8 cellular contexts compared by ENCODE assay signal in the genomic region with DNA sequence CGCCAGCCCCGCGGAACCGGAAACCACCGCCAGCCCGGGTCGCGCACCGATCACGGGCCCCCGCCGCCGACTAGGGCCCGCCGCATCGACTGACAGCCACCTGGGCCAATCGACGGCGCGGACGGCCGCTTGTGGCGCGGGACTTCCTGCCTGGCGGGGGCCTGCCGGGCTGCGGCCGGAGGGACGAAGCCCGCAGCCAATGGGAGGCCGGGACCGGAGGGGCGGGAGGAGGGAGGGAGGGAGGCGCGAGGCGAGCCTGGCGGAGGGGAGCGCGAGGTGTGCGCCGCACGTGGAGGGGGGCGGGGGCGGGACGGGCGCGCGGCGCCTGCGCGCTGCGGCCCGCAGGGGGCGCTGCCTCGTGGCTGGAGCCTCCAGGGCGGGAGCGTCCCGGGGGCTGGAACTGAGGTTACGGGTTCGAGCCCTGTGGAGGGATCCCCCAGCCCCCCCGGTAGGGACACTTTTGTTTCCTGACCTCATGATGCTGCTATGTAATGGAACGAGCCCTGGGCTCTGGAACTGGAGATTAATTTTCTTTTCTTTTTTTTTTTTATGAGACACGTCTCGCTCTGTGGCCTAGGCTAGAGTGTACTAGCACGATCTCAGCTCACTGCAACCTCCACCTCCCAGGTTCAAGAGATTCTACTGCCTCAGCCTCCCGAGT. TPM values are rescaled to one million over a fixed set of nuclear protein-coding genes. Genes with fewer than 3 reads are reported as not detected.
A peak's percentile ranks its signal among the peaks of the same experiment; 100 is the strongest.
DNase-seq lines count a peak whose midpoint lies in the region; ATAC-seq and TF ChIP-seq lines count a peak whose summit lies in the region.

A gene with protein sequence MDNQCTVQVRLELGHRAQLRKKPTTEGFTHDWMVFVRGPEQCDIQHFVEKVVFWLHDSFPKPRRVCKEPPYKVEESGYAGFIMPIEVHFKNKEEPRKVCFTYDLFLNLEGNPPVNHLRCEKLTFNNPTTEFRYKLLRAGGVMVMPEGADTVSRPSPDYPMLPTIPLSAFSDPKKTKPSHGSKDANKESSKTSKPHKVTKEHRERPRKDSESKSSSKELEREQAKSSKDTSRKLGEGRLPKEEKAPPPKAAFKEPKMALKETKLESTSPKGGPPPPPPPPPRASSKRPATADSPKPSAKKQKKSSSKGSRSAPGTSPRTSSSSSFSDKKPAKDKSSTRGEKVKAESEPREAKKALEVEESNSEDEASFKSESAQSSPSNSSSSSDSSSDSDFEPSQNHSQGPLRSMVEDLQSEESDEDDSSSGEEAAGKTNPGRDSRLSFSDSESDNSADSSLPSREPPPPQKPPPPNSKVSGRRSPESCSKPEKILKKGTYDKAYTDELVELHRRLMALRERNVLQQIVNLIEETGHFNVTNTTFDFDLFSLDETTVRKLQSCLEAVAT (minus strand): TSS at position 45 of the 661 bp plus-strand sequence. CDS start 191 bp downstream, outside the sequence.

- intact Hi-C loops in uterus (cut with DNase I; ENCODE audit: low total_unique reads), result no loop called here

- TF ChIP-seq POLR2A in uterus (IDR thresholded peaks at IDR 0.05), result peak; percentile 14 to 56

- DNase-seq in GM13976 (ENCODE audit: low spot score) (peak; percentile 100), NCI-H1694 treated with DMSO at 0.1 percent for 48 hours (lab: John Stamatoyannopoulos, UW) (peak; percentile 63), T-helper 2 cell (peak; percentile 87 to 99 (median 92)), right atrium auricular region (ENCODE audit: low spot score) (peak; percentile 95), pulmonary artery endothelial cell (ENCODE audit: low read depth, low spot score) (peak; percentile 91), uterus (peak; percentile 96 to 98)

- TF ChIP-seq CTCF in GM13976 (IDR thresholded peaks at IDR 0.05; ENCODE audit: borderline replicate concordance, control extremely low read depth, extremely low read depth, insufficient read depth, missing control alignments) (peak; percentile 73), right atrium auricular region (IDR thresholded peaks at IDR 0.05) (peak; percentile 84 to 89), uterus (IDR thresholded peaks at IDR 0.05) (peak; percentile 47 to 86 (median 64))

- peak; percentile 71 for ATAC-seq in HG02870 (IDR thresholded peaks at IDR 0.05; ENCODE audit: unreplicated experiment)

- H3K27me3 ChIP-seq in right atrium auricular region, result no peaks in the 10 kb centered on the region
- H3K27me3 ChIP-seq in uterus, result no peaks in the 10 kb centered on the region

- H3K4me1 ChIP-seq in right atrium auricular region, result peaks cover 0 to 46% of the 10 kb centered on the region in 2 donors
- H3K4me1 ChIP-seq in uterus, result peaks cover 3 to 8% of the 10 kb centered on the region in 2 donors

- H3K9me3 ChIP-seq in right atrium auricular region (no peaks in the 10 kb centered on the region), uterus (no peaks in the 10 kb centered on the region)

- H3K27ac ChIP-seq in angular gyrus (ENCODE audit: low read depth, low read length) (peak within 1 kb of the TSS; percentile 40), right atrium auricular region (peak within 1 kb of the TSS; percentile 78 to 84), uterus (peak within 1 kb of the TSS; percentile 92 to 93)

- in situ Hi-C loops in GM13976 (cut with MboI; ENCODE audit: low sequenced_read_pairs, unreplicated experiment), result no loop called here

- H3K36me3 ChIP-seq in right atrium auricular region, result no peaks in the 10 kb centered on the region
- no peaks in the 10 kb centered on the region for H3K36me3 ChIP-seq in uterus

- H3K4me3 ChIP-seq in right atrium auricular region (peak within 1 kb of the TSS; percentile 79 to 83), uterus (peak within 1 kb of the TSS; percentile 67 to 97)

RNA-seq across cellular contexts. Expression of the gene that starts here (rescaled TPM):
- 10 to 100 TPM; 21.2 to 36.9 TPM for total RNA-seq in right atrium auricular region
- total RNA-seq in pulmonary artery endothelial cell, result 6.0 and 7.6 TPM in 2 replicates
- total RNA-seq in uterus, result 100 to 1,000 TPM in 1 of 4 donors, 10 to 100 TPM in 2, 1 to 10 TPM in 1; 5.9 to 103 (median 13.3) TPM

Comparison
In these comparisons a context has a peak if more than half of its experiments do, and no peak if none do; other contexts are left out.
1. Peak in every context shown above with its lines: DNase-seq, ATAC-seq, H3K4me3 ChIP-seq and H3K27ac ChIP-seq.
2. H3K27ac ChIP-seq: peak in every context shown above with its lines; median percentile 92 in uterus; 81 in right atrium auricular region; 40 in angular gyrus.